9 cellular contexts compared by ENCODE assay signal in genomic region chr5:137734962-137735530, GRCh38. TPM values are rescaled to one million over a fixed set of nuclear protein-coding genes. Genes with fewer than 3 reads are reported as not detected.
DNase-seq lines count a peak whose midpoint lies in the region; ATAC-seq, FAIRE-seq and TF ChIP-seq lines count a peak whose summit lies in the region.
"Had no signal": no experiment of that assay in that cellular context is flagged by ENCODE, and none has a peak within 500 bp of the region (broad histone marks: within the 10 kb centered on the region; RNA-seq: fewer than 3 reads in every experiment).

No MANE protein-coding gene starts in this region.

- no peaks in the 10 kb centered on the region for H3K27me3 Mint-ChIP-seq in stimulated activated naive CD8-positive, alpha-beta T cell treated with anti-CD3 and anti-CD28 coated beads, Interleukin-15, amount 100 ng/mL, for 72 hours

- H3K9me3 Mint-ChIP-seq in stimulated activated naive CD8-positive, alpha-beta T cell treated with anti-CD3 and anti-CD28 coated beads, Interleukin-15, amount 100 ng/mL, for 72 hours, result peaks cover 7 to 12% of the 10 kb centered on the region in 2 donors

- peak overlapping the region; percentile 71 to 75 for H3K9ac ChIP-seq in kidney (ENCODE audit: low read length in 2 of 2)

- TF ChIP-seq CTCF in BE2C (IDR thresholded peaks at IDR 0.05; ENCODE audit: low read depth, low read length) (no peak), kidney (IDR thresholded peaks at IDR 0.05; ENCODE audit: borderline replicate concordance, extremely low read depth, insufficient read depth) (no peak)

- H3K4me3 ChIP-seq in BE2C (ENCODE audit: low read depth, low read length) (peak overlapping the region; percentile 62), kidney (ENCODE audit: low read length in 2 of 2) (peak overlapping the region; percentile 68 to 76)
- peak overlapping the region; percentile 41 for H3K4me3 ChIP-seq in Jurkat, Clone E6-1 (ENCODE audit: low read length)

- DNase-seq in BE2C (peak; percentile 57), caudate nucleus (lab: John Stamatoyannopoulos, UW) (peak in 25 of 61 donors; percentile 6 to 67 (median 47)), kidney (peak; percentile 72), NCI-H1048 (lab: John Stamatoyannopoulos, UW) (no peak)
- no peak for DNase-seq in Jurkat, Clone E6-1 (ENCODE audit: low read depth, low spot score)
- no peak for DNase-seq in stimulated activated naive CD8-positive, alpha-beta T cell treated with anti-CD3 and anti-CD28 coated beads, Interleukin-15, amount 100 ng/mL, for 72 hours
- no peak for DNase-seq in activated CD4-positive, CD25-positive, alpha-beta regulatory T cell (lab: John Stamatoyannopoulos, UW)

- intact Hi-C loops in kidney (cut with DNase I), result no loop called here

- H3K9me3 ChIP-seq in BE2C (no peaks in the 10 kb centered on the region), kidney (ENCODE audit: control insufficient read depth in 1 of 2, low read length in 2 of 2) (peaks cover 0 to 4% of the 10 kb centered on the region in 2 donors)

- no peaks in the 10 kb centered on the region for H3K4me1 ChIP-seq in BE2C
- peaks cover 0 to 14% of the 10 kb centered on the region in 2 donors for H3K4me1 ChIP-seq in kidney (ENCODE audit: control insufficient read depth in 1 of 2, insufficient read depth in 1 of 2, low read depth in 1 of 2, low read length in 2 of 2)

- H3K27ac ChIP-seq in caudate nucleus (ENCODE audit: low read depth, low read length) (peak overlapping the region; percentile 53), kidney (ENCODE audit: low read depth in 2 of 2, low read length in 2 of 2) (peak overlapping the region; percentile 59 to 79)

- FAIRE-seq in kidney (lab: Jason Lieb, UNC), result no peak
- FAIRE-seq: islet of Langerhans had no signal

- ATAC-seq in GM18909 (IDR thresholded peaks at IDR 0.05; ENCODE audit: poor library complexity, unreplicated experiment), result peak; percentile 22
- ATAC-seq in stimulated activated naive CD8-positive, alpha-beta T cell treated with anti-CD3 and anti-CD28 coated beads, Interleukin-15, amount 100 ng/mL, for 72 hours, result peak; percentile 14

- H3K27ac Mint-ChIP-seq in stimulated activated naive CD8-positive, alpha-beta T cell treated with anti-CD3 and anti-CD28 coated beads, Interleukin-15, amount 100 ng/mL, for 72 hours, result no peak overlapping the region

- H3K27me3 ChIP-seq in BE2C, result no peaks in the 10 kb centered on the region

- H3K4me1 Mint-ChIP-seq in stimulated activated naive CD8-positive, alpha-beta T cell treated with anti-CD3 and anti-CD28 coated beads, Interleukin-15, amount 100 ng/mL, for 72 hours, result peaks cover 28% of the 10 kb centered on the region

- no peaks in the 10 kb centered on the region for H3K36me3 ChIP-seq in BE2C
- no peaks in the 10 kb centered on the region for H3K36me3 ChIP-seq in kidney (ENCODE audit: control insufficient read depth in 1 of 2, insufficient read depth in 2 of 2, low read length in 2 of 2)

- no peak overlapping the region for H3K4me3 Mint-ChIP-seq in stimulated activated naive CD8-positive, alpha-beta T cell treated with anti-CD3 and anti-CD28 coated beads, Interleukin-15, amount 100 ng/mL, for 72 hours

RNA-seq across cellular contexts. Expression of gene KLHL3, which starts 0.8 kb away (rescaled TPM):
- 2.5 TPM for polyA plus RNA-seq in BE2C (2012; ENCODE audit: insufficient read depth, insufficient read length, low read depth)
- 5.8 TPM for polyA plus RNA-seq in Jurkat, Clone E6-1 (2012; ENCODE audit: insufficient read depth, insufficient read length)
- total RNA-seq in kidney, result 15.0 TPM
- polyA plus RNA-seq in kidney (ENCODE audit: insufficient read depth, low read depth, low replicate concordance), result 8.6 TPM

RNA-seq across cellular contexts. Expression of gene HNRNPA0, which starts 19.1 kb away (rescaled TPM):
- polyA plus RNA-seq in BE2C (2012; ENCODE audit: insufficient read depth, insufficient read length, low read depth), result 55.4 TPM
- polyA plus RNA-seq in Jurkat, Clone E6-1 (2012; ENCODE audit: insufficient read depth, insufficient read length), result 47.9 TPM
- 28.3 TPM for total RNA-seq in kidney
- 16.0 TPM for polyA plus RNA-seq in kidney (ENCODE audit: insufficient read depth, low read depth, low replicate concordance)

Comparison
In these comparisons a context has a peak if more than half of its experiments do, and no peak if none do; other contexts are left out.
1. DNase-seq: peak in BE2C (single experiment) and kidney (single experiment); none in Jurkat, Clone E6-1 (single experiment), stimulated activated naive CD8-positive, alpha-beta T cell treated with anti-CD3 and anti-CD28 coated beads, Interleukin-15, amount 100 ng/mL, for 72 hours (0 of 2), activated CD4-positive, CD25-positive, alpha-beta regulatory T cell (0 of 4) and NCI-H1048 (single experiment).
2. Peak in every context shown above with its lines, with median percentiles within 50 percentile points of each other: H3K4me3 ChIP-seq.